12 cellular contexts compared by ENCODE assay signal in the genomic region with DNA sequence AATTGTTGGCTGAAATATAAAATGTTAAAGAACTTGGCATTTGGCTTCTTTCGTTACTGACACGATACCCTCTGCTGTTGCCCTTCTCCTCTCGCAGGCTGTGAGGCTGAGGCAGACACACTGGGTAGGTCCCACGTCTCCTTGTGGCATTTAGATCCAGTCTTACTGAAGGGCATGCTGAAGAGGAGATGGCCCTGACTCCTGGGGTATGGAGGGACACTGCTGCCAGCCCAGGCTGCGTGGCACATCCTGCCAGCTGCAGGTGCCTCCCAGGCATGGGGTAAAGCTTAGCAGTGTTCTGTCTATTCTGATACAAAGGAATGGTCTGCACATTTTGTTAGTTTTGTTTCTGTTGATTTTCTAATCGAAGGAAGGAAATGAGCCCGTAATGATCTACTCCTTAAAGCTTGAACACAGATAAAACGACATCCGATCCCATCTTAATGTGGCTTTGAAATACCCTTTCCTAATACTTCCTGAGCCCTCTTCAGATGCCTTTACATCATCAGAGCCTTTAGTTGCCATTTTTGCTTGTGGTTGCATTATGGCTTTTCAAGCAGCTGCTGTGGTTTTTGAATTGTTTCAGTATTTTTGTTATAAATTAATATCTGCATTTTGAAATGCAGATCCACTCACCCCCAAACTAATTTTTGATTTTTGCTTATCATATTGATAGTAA.
A peak's percentile ranks its signal among the peaks of the same experiment; 100 is the strongest.
DNase-seq lines count a peak whose midpoint lies in the region; ATAC-seq and TF ChIP-seq lines count a peak whose summit lies in the region.
"Had no signal": no experiment of that assay in that cellular context is flagged by ENCODE, and none has a peak within 500 bp of the region (broad histone marks: within the 10 kb centered on the region; RNA-seq: fewer than 3 reads in every experiment).

No MANE protein-coding gene starts in this region.

- H2AK9ac ChIP-seq in IMR-90 (replicated peaks; ENCODE audit: low read depth, low read length, poor library complexity): peak overlapping the region; percentile 68

- H3K79me1 ChIP-seq in IMR-90 (ENCODE audit: low read depth in 1 of 2, low read length in 2 of 2): peaks cover 51 to 87% of the 10 kb centered on the region in 2 experiments

- H3K9ac ChIP-seq in IMR-90 (ENCODE audit: low read depth, low read length): no peak overlapping the region

- H3K18ac ChIP-seq in IMR-90 (ENCODE audit: low read depth, low read length): no peak overlapping the region

- H2AK5ac ChIP-seq in IMR-90 (ENCODE audit: low read depth, low read length): no peak overlapping the region

- no peaks in the 10 kb centered on the region for H3K27me3 ChIP-seq in IMR-90 (ENCODE audit: control insufficient read depth, insufficient read depth, low read length)
- no peaks in the 10 kb centered on the region for H3K27me3 ChIP-seq in GM23338 (ENCODE audit: insufficient read depth)
- H3K27me3 ChIP-seq: gastroesophageal sphincter had no signal

- H3K4me3 Mint-ChIP-seq in activated naive CD8-positive, alpha-beta T cell: peak overlapping the region; percentile 64
- H3K4me3 Mint-ChIP-seq in nephron progenitor cell: no peak overlapping the region
- no peak overlapping the region for H3K4me3 Mint-ChIP-seq in GM23338

- DNase-seq in NCI-H82 (lab: John Stamatoyannopoulos, UW) (peak; percentile 19), NCI-H82 treated with DMSO at 0.1 percent for 48 hours (lab: John Stamatoyannopoulos, UW; ENCODE audit: unreplicated experiment) (no peak), IMR-90 (peak; percentile 21), nephron progenitor cell (no peak), GM23338 (ENCODE audit: low spot score) (no peak), lower leg skin (ENCODE audit: low spot score in 2 of 2) (no peak)
- DNase-seq in stimulated activated CD8-positive, alpha-beta memory T cell treated with anti-CD3 and anti-CD28 coated beads, Interleukin-4, amount 100 ng/mL, for 48 hours: no peak
- DNase-seq: DMS53; NCI-H1105; NK-92 treated with Interleukin-12 subunit alpha and Interleukin-12 subunit beta, amount 100 ng/mL, for 24 hours had no signal

- H2BK5ac ChIP-seq in IMR-90 (ENCODE audit: low read depth, low read length, poor library complexity, severe bottlenecking): no peak overlapping the region

- H3K9me3 ChIP-seq in IMR-90 (ENCODE audit: control insufficient read depth, insufficient read depth, low read length): no peaks in the 10 kb centered on the region
- H3K9me3 ChIP-seq: gastroesophageal sphincter had no signal

- no peak overlapping the region for H3K14ac ChIP-seq in IMR-90 (replicated peaks; ENCODE audit: low read depth, low read length)

- no TSS peak for BruUV-seq in IMR-90 (replicated peaks; lab: Mats Ljungman, UMichigan)

- TF ChIP-seq POLR2A in IMR-90 (IDR thresholded peaks at IDR 0.05; ENCODE audit: low read depth, low read length) (no peak), lower leg skin (IDR thresholded peaks at IDR 0.05) (no peak)

- H2BK120ac ChIP-seq in IMR-90 (ENCODE audit: low read depth, low read length): no peak overlapping the region

- intact Hi-C loops in IMR-90 (cut with micrococcal nuclease) (no loop called here), lower leg skin (cut with DNase I; ENCODE audit: low total_unique reads) (no loop called here)

- H3K4me1 Mint-ChIP-seq in activated naive CD8-positive, alpha-beta T cell (ENCODE audit: low read depth): peaks cover 67% of the 10 kb centered on the region
- H3K4me1 Mint-ChIP-seq in nephron progenitor cell (peaks cover 59% of the 10 kb centered on the region), GM23338 (peaks cover 11% of the 10 kb centered on the region)

- CTCF ChIA-PET in IMR-90 (lab: Yijun Ruan, JAX): no interaction called here

- H3K56ac ChIP-seq in IMR-90 (ENCODE audit: extremely low read depth, insufficient read depth, low read length): no peak overlapping the region

- no peak overlapping the region for H2AFZ ChIP-seq in IMR-90 (replicated peaks; ENCODE audit: low read length, poor library complexity)
- no peak overlapping the region for H2AFZ ChIP-seq in GM23338

- in situ Hi-C loops in IMR-90 (cut with MboI; ENCODE audit: low sequenced_read_pairs): no loop called here

- no peak overlapping the region for H4K5ac ChIP-seq in IMR-90 (ENCODE audit: low read depth, low read length)

- peaks cover 49% of the 10 kb centered on the region for H4K20me1 ChIP-seq in IMR-90 (ENCODE audit: insufficient read depth, low read length)
- H4K20me1 ChIP-seq in GM23338 (replicated peaks; ENCODE audit: insufficient read depth): peaks cover 21% of the 10 kb centered on the region

- no peaks in the 10 kb centered on the region for H3K9me2 ChIP-seq in GM23338 (ENCODE audit: insufficient read depth)

- TF ChIP-seq CTCF in IMR-90 (conservative IDR thresholded peaks at IDR 0.05; ENCODE audit: low read depth, low read length) (no peak), nephron progenitor cell (IDR thresholded peaks at IDR 0.05) (no peak), GM23338 (conservative IDR thresholded peaks at IDR 0.05; ENCODE audit: low read depth in 2 of 2) (no peak), lower leg skin (IDR thresholded peaks at IDR 0.05) (no peak)

- no peak overlapping the region for H4K8ac ChIP-seq in IMR-90 (ENCODE audit: low read depth in 2 of 2, low read length in 2 of 2)

- H3K23ac ChIP-seq in IMR-90 (ENCODE audit: low read depth, low read length): no peak overlapping the region

- H3K27ac Mint-ChIP-seq in activated naive CD8-positive, alpha-beta T cell: peak overlapping the region; percentile 87
- H3K27ac Mint-ChIP-seq in nephron progenitor cell (peak overlapping the region; percentile 2), GM23338 (no peak overlapping the region)

- peaks cover 13% of the 10 kb centered on the region for H3K36me3 Mint-ChIP-seq in activated naive CD8-positive, alpha-beta T cell
- H3K36me3 Mint-ChIP-seq in nephron progenitor cell (ENCODE audit: low read depth) (peaks cover 57% of the 10 kb centered on the region), GM23338 (ENCODE audit: low read depth) (peaks cover 18% of the 10 kb centered on the region)

- H3K4me3 ChIP-seq in IMR-90 (ENCODE audit: insufficient read depth, low read depth, low read length): no peak overlapping the region
- no peak overlapping the region for H3K4me3 ChIP-seq in GM23338
- H3K4me3 ChIP-seq in lower leg skin (ENCODE audit: low read depth, poor library complexity, severe bottlenecking): no peak overlapping the region
- H3K4me3 ChIP-seq: gastroesophageal sphincter had no signal

- H2BK20ac ChIP-seq in IMR-90 (ENCODE audit: low read depth, low read length): no peak overlapping the region

- POLR2A ChIA-PET in IMR-90 (lab: Charles Lee; ENCODE audit: unreplicated experiment): no interaction called here

- dilution Hi-C loops in IMR-90 (cut with HindIII; ENCODE audit: low sequenced_read_pairs, unreplicated experiment): no loop called here

- TF ChIP-seq RAD21 in IMR-90 (IDR thresholded peaks at IDR 0.05; ENCODE audit: low read length): no peak

- ATAC-seq in IMR-90 (ENCODE audit: low read depth): no peak
- no peak for ATAC-seq in GM23338
- ATAC-seq: gastroesophageal sphincter had no signal

- H4K91ac ChIP-seq in IMR-90 (ENCODE audit: insufficient read depth, low read depth, low read length): no peak overlapping the region

- no CpG with 5 or more reads among the region's 9 CpGs for WGBS in IMR-90 (ENCODE audit: extremely low coverage in 2 of 2, insufficient read length in 1 of 2), 2 experiments
- 75 to 78% methylated on average over 9 of the region's 9 CpGs for WGBS in lower leg skin, 2 donors

- no peaks in the 10 kb centered on the region for H3F3A ChIP-seq in GM23338 (replicated peaks; ENCODE audit: low read depth)

- H3K9me1 ChIP-seq in IMR-90 (ENCODE audit: insufficient read depth, low read length): peaks cover 28% of the 10 kb centered on the region

- H3K27me3 Mint-ChIP-seq in activated naive CD8-positive, alpha-beta T cell: no peaks in the 10 kb centered on the region
- H3K27me3 Mint-ChIP-seq in nephron progenitor cell (ENCODE audit: low read depth, poor library complexity) (peaks cover 3% of the 10 kb centered on the region), GM23338 (ENCODE audit: insufficient read depth, low read depth, poor library complexity) (peaks cover 11% of the 10 kb centered on the region)

- H3K27ac ChIP-seq in IMR-90 (ENCODE audit: insufficient read depth, low read length) (no peak overlapping the region), GM23338 (ENCODE audit: low read depth) (no peak overlapping the region)
- H3K27ac ChIP-seq: gastroesophageal sphincter had no signal

- no peak overlapping the region for H2BK15ac ChIP-seq in IMR-90 (ENCODE audit: low read depth, low read length)

- H3K4ac ChIP-seq in IMR-90 (ENCODE audit: low read depth, low read length): no peak overlapping the region

- no peak overlapping the region for H3K4me2 ChIP-seq in IMR-90 (ENCODE audit: low read depth, low read length)
- H3K4me2 ChIP-seq in GM23338: no peak overlapping the region

- H3K4me1 ChIP-seq in IMR-90 (ENCODE audit: control insufficient read depth, insufficient read depth, low read length) (peaks cover 8% of the 10 kb centered on the region), GM23338 (ENCODE audit: insufficient read depth) (no peaks in the 10 kb centered on the region)

- peaks cover 58% of the 10 kb centered on the region for H3K79me2 ChIP-seq in GM23338 (replicated peaks; ENCODE audit: insufficient read depth)

- no peaks in the 10 kb centered on the region for H3K9me3 Mint-ChIP-seq in activated naive CD8-positive, alpha-beta T cell (ENCODE audit: low read depth)
- H3K9me3 Mint-ChIP-seq in nephron progenitor cell: no peaks in the 10 kb centered on the region
- H3K9me3 Mint-ChIP-seq in GM23338: no peaks in the 10 kb centered on the region; the same call in 2 of the 3 replicates

- H3K36me3 ChIP-seq in IMR-90 (ENCODE audit: control insufficient read depth, insufficient read depth, low read length): peaks cover 21% of the 10 kb centered on the region
- H3K36me3 ChIP-seq in GM23338 (ENCODE audit: insufficient read depth): peaks cover 3% of the 10 kb centered on the region

TF ChIP-seq in IMR-90, 13 proteins besides CTCF, POLR2A, EP300 and RAD21 (continues in another document):
- TF ChIP-seq MAFK (IDR thresholded peaks at IDR 0.05; ENCODE audit: low read depth, low read length): no peak
- TF ChIP-seq CHD1 (IDR thresholded peaks at IDR 0.05; ENCODE audit: low read depth, low read length): no peak
- TF ChIP-seq MXI1 (IDR thresholded peaks at IDR 0.05; ENCODE audit: borderline replicate concordance, low read depth, low read length): no peak
- no peak for TF ChIP-seq CEBPB (IDR thresholded peaks at IDR 0.05; ENCODE audit: low read depth, low read length)
- TF ChIP-seq RFX5 (IDR thresholded peaks at IDR 0.05; ENCODE audit: low read depth, low read length): no peak
- TF ChIP-seq RCOR1 (IDR thresholded peaks at IDR 0.05; ENCODE audit: insufficient replicate concordance, low read length): no peak

Comparison
In these comparisons a context has a peak if more than half of its experiments do, and no peak if none do; other contexts are left out.
1. DNase-seq: peak in NCI-H82 (single experiment) and IMR-90 (single experiment); none in NCI-H82 treated with DMSO at 0.1 percent for 48 hours (single experiment), nephron progenitor cell (single experiment), GM23338 (single experiment), stimulated activated CD8-positive, alpha-beta memory T cell treated with anti-CD3 and anti-CD28 coated beads, Interleukin-4, amount 100 ng/mL, for 48 hours (single experiment) and lower leg skin (0 of 2).